Comparison of ENCODE assay signal across 14 cellular contexts in the genomic region with DNA sequence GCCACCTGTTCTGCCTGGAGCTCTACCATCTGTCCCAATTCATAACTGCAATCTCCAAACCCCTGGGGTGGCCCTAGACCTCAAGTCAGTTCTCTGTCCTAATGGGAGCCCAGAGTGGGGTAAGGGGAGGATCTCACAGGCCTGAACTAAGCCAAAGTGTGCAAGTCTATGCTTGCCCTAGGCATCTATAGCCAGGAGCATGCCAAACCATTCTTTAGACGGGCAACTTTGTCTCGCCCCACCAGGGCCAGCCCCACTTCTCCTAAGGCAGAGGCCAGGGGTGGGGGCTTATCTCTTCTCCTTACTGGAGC. TPM values are rescaled to one million over a fixed set of nuclear protein-coding genes. Genes with fewer than 3 reads are reported as not detected.
DNase-seq lines count a peak whose midpoint lies in the region; ATAC-seq and TF ChIP-seq lines count a peak whose summit lies in the region.
"Had no signal": no experiment of that assay in that cellular context is flagged by ENCODE, and none has a peak within 500 bp of the region (broad histone marks: within the 10 kb centered on the region; RNA-seq: fewer than 3 reads in every experiment).

No MANE protein-coding gene starts in this region.

- no peak overlapping the region for H3K9ac ChIP-seq in mammary epithelial cell (ENCODE audit: insufficient read depth, low read length)

- CTCF ChIA-PET in mammary epithelial cell (lab: Charles Lee; ENCODE audit: low non-redundant PET) = interaction anchor here (0.5 to 1.1 kb wide), 5 partner anchors 22 to 555 kb away, joined by 3 to 10 read pairs (median 3); no protein-coding TSS in a partner anchor

- dilution Hi-C loops in mammary epithelial cell (cut with HindIII; ENCODE audit: low sequenced_read_pairs) = no loop called here

- 6% methylated on average over 2 of the region's 2 CpGs for WGBS in mammary epithelial cell (ENCODE audit: low coverage, missing lambda C conversion rate)

- no peak overlapping the region for H3K4me2 ChIP-seq in mammary epithelial cell (ENCODE audit: insufficient read depth, low read depth, low read length)
- H3K4me2 ChIP-seq: smooth muscle cell had no signal

- in situ Hi-C loops in mammary epithelial cell (cut with MboI; ENCODE audit: low sequenced_read_pairs in 2 of 2) = loop anchor here (5.0 to 25.0 kb wide), 4 partner anchors 191 to 413 kb away; no protein-coding TSS in a partner anchor

- ATAC-seq in GM19397 (IDR thresholded peaks at IDR 0.05; ENCODE audit: unreplicated experiment) (peak; percentile 15), HG03354 (IDR thresholded peaks at IDR 0.05; ENCODE audit: poor library complexity, severe bottlenecking, unreplicated experiment) (peak; percentile 11), GM21381 (IDR thresholded peaks at IDR 0.05; ENCODE audit: unreplicated experiment) (no peak), HG03108 (IDR thresholded peaks at IDR 0.05; ENCODE audit: unreplicated experiment) (no peak)

- H3K27ac ChIP-seq in 22Rv1 (no peak overlapping the region), mammary epithelial cell (ENCODE audit: insufficient read depth, low read depth, low read length) (no peak overlapping the region)
- H3K27ac ChIP-seq: left ventricle myocardium inferior, neutrophil had no signal

- H3K9me3 ChIP-seq in mammary epithelial cell (replicated peaks; ENCODE audit: insufficient read depth, low read length) = no peaks in the 10 kb centered on the region
- H3K9me3 ChIP-seq: left ventricle myocardium inferior, neutrophil had no signal

- H4K20me1 ChIP-seq in mammary epithelial cell (ENCODE audit: insufficient read depth, low read length) = no peaks in the 10 kb centered on the region

- no peaks in the 10 kb centered on the region for H3K79me2 ChIP-seq in mammary epithelial cell (ENCODE audit: insufficient read depth, low read length)

- TF ChIP-seq CTCF in 22Rv1 (IDR thresholded peaks at IDR 0.05) (peak; percentile 54), mammary epithelial cell (conservative IDR thresholded peaks at IDR 0.05 in 1 of 2, IDR thresholded peaks at IDR 0.05 in 1 of 2; ENCODE audit: extremely low read depth in 1 of 2, insufficient read depth in 1 of 2, low read depth in 1 of 2, low read length in 2 of 2) (no peak)

- DNase-seq in mammary epithelial cell = peak; percentile 56
- no peak for DNase-seq in T-helper 2 cell
- DNase-seq in effector CD4-positive, alpha-beta T cell = no peak

- intact Hi-C loops in mammary epithelial cell (cut with micrococcal nuclease) = loop anchor here (1.0 to 10.0 kb wide), 5 partner anchors 197 to 585 kb away; a partner anchor contains a TSS

- H3K36me3 ChIP-seq in mammary epithelial cell (ENCODE audit: insufficient read depth, low read length) = no peaks in the 10 kb centered on the region
- H3K36me3 ChIP-seq: left ventricle myocardium inferior, neutrophil had no signal

- H3K4me3 ChIP-seq in mammary epithelial cell (replicated peaks in 1 of 3; ENCODE audit: insufficient read depth in 1 of 3, low read depth in 2 of 3, low read length in 3 of 3) = no peak overlapping the region
- H3K4me3 ChIP-seq: left ventricle myocardium inferior, smooth muscle cell had no signal

- peaks cover 17% of the 10 kb centered on the region for H3K4me1 ChIP-seq in mammary epithelial cell (ENCODE audit: insufficient read depth, low read length)

- no TSS peak for BruUV-seq in mammary epithelial cell (replicated peaks; lab: Mats Ljungman, UMichigan)

- H2AFZ ChIP-seq in mammary epithelial cell (ENCODE audit: low read depth, low read length) = no peak overlapping the region

- peaks cover 7% of the 10 kb centered on the region for H3K27me3 ChIP-seq in mammary epithelial cell (ENCODE audit: insufficient read depth, low read length)

RNA-seq across cellular contexts. Expression of a gene that starts 3.3 kb away (rescaled TPM):
- under 1 TPM in 1 of 2 donors, not detected in 1; 0.33 TPM for total RNA-seq in mammary epithelial cell
- 0.10 TPM for polyA plus RNA-seq in mammary epithelial cell
- not detected for polyA minus RNA-seq in mammary epithelial cell
- total RNA-seq: smooth muscle cell had no signal
- polyA plus RNA-seq: smooth muscle cell had no signal

RNA-seq across cellular contexts. Expression of a gene that starts 52.3 kb away (rescaled TPM):
- total RNA-seq in mammary epithelial cell = not detected
- polyA plus RNA-seq in mammary epithelial cell = not detected
- not detected for polyA minus RNA-seq in mammary epithelial cell
- total RNA-seq: endodermal cell, HT1080, left ventricle myocardium inferior, smooth muscle cell, urinary bladder had no signal
- polyA plus RNA-seq: smooth muscle cell, urinary bladder had no signal

Comparison
In these comparisons a context has a peak if more than half of its experiments do, and no peak if none do; other contexts are left out.
1. ATAC-seq: peak in GM19397 (single experiment) and HG03354 (single experiment); none in GM21381 (single experiment) and HG03108 (single experiment).